In genomic region chr9:118563677-118564076, GRCh38 we compare ENCODE assay signal across 22 cellular contexts.
DNase-seq lines count a peak whose midpoint lies in the region; ATAC-seq, FAIRE-seq and TF ChIP-seq lines count a peak whose summit lies in the region.
"Had no signal": no experiment of that assay in that cellular context is flagged by ENCODE, and none has a peak within 500 bp of the region (broad histone marks: within the 10 kb centered on the region; RNA-seq: fewer than 3 reads in every experiment).

No MANE protein-coding gene starts in this region.

- H3K79me2 ChIP-seq in keratinocyte (ENCODE audit: control insufficient read depth, insufficient read depth, low read length), result no peaks in the 10 kb centered on the region

- no peaks in the 10 kb centered on the region for H3K9me1 ChIP-seq in keratinocyte (ENCODE audit: control insufficient read depth, extremely low read depth, insufficient read depth, low read length)

- peak; percentile 26 for DNase-seq in A172 (ENCODE audit: low spot score)
- DNase-seq in HCEC 1CT, result peak; percentile 62
- DNase-seq in bronchial epithelial cell (ENCODE audit: low read depth), result peak; percentile 66
- no peak for DNase-seq in keratinocyte (ENCODE audit: low read depth, low spot score)
- no peak for DNase-seq in COR-L47 (lab: John Stamatoyannopoulos, UW)
- DNase-seq in SW480 (ENCODE audit: low spot score), result no peak
- no peak for DNase-seq in stimulated activated naive CD4-positive, alpha-beta T cell treated with Interleukin-2 at 50 U/mL for 16 hours (lab: John Stamatoyannopoulos, UW)
- DNase-seq: 8988T; activated CD4-positive, alpha-beta T cell treated with anti-CD3 and anti-CD28 coated beads for 48 hours; cerebellar nuclear complex; effector CD4-positive, alpha-beta T cell; kidney glomerular epithelial cell; NCI-H1092 treated with DMSO at 0.1 percent for 48 hours; NCI-H2029 treated with DMSO at 0.1 percent for 48 hours; retina; stomach; T-helper 1 cell had no signal

- dilution Hi-C loops in keratinocyte (cut with MboI; ENCODE audit: extremely low pct_ligation_motif_present, low sequenced_read_pairs), result no loop called here

- H3K4me3 ChIP-seq in bronchial epithelial cell (ENCODE audit: low read depth, low read length) (no peak overlapping the region), keratinocyte (ENCODE audit: control insufficient read depth in 2 of 3, extremely low read depth in 1 of 3, insufficient read depth in 2 of 3, low read depth in 1 of 3, low read length in 3 of 3) (no peak overlapping the region)
- H3K4me3 ChIP-seq: ascending aorta, BLaER1, esophagus muscularis mucosa, stomach had no signal

- no peaks in the 10 kb centered on the region for H3K9me3 ChIP-seq in keratinocyte (ENCODE audit: control insufficient read depth, low read depth, low read length)
- H3K9me3 ChIP-seq: ascending aorta, BLaER1, esophagus muscularis mucosa, stomach had no signal

- no peak for FAIRE-seq in bronchial epithelial cell (lab: Jason Lieb, UNC)
- peak; percentile 56 for FAIRE-seq in keratinocyte (lab: Jason Lieb, UNC)
- FAIRE-seq: HepG2 had no signal

- H3K36me3 ChIP-seq in bronchial epithelial cell (ENCODE audit: control insufficient read depth, insufficient read depth, low read length) (no peaks in the 10 kb centered on the region), keratinocyte (ENCODE audit: control insufficient read depth in 2 of 2, extremely low read depth in 1 of 2, insufficient read depth in 2 of 2, low read length in 2 of 2) (no peaks in the 10 kb centered on the region)
- H3K36me3 ChIP-seq: ascending aorta, BLaER1, esophagus muscularis mucosa, stomach had no signal

- H3K4me1 ChIP-seq in keratinocyte (ENCODE audit: control insufficient read depth, extremely low read depth, insufficient read depth, low read length), result no peaks in the 10 kb centered on the region
- H3K4me1 ChIP-seq: ascending aorta, BLaER1, esophagus muscularis mucosa, stomach had no signal

- TF ChIP-seq CTCF in bronchial epithelial cell (IDR thresholded peaks at IDR 0.05; ENCODE audit: insufficient read depth, low read length, severe bottlenecking) (no peak), keratinocyte (optimal IDR thresholded peaks at IDR 0.05 in 1 of 3, IDR thresholded peaks at IDR 0.05 in 1 of 3, conservative IDR thresholded peaks at IDR 0.05 in 1 of 3; ENCODE audit: extremely low read depth in 1 of 3, insufficient read depth in 2 of 3, low read length in 3 of 3) (no peak)

- ATAC-seq in GM21447 (IDR thresholded peaks at IDR 0.05; ENCODE audit: unreplicated experiment), result no peak
- ATAC-seq: HepG2 had no signal

- H3K4me2 ChIP-seq in keratinocyte (ENCODE audit: control insufficient read depth, extremely low read depth, insufficient read depth, low read depth, low read length), result no peak overlapping the region
- H3K4me2 ChIP-seq: BLaER1 had no signal

- no peaks in the 10 kb centered on the region for H4K20me1 ChIP-seq in keratinocyte (ENCODE audit: control insufficient read depth, extremely low read depth, insufficient read depth, low read length)
- H4K20me1 ChIP-seq: BLaER1 had no signal

- peak overlapping the region; percentile 3 for H2AFZ ChIP-seq in keratinocyte (ENCODE audit: control insufficient read depth, low read length)

- no peak overlapping the region for H3K27ac ChIP-seq in keratinocyte (ENCODE audit: control insufficient read depth, insufficient read depth, low read length)
- H3K27ac ChIP-seq: ascending aorta, BLaER1, esophagus muscularis mucosa, stomach had no signal

- H3K27me3 ChIP-seq in bronchial epithelial cell (ENCODE audit: control insufficient read depth, insufficient read depth, low read length), result no peaks in the 10 kb centered on the region
- H3K27me3 ChIP-seq in keratinocyte (ENCODE audit: control insufficient read depth, extremely low read depth, insufficient read depth, low read length), result no peaks in the 10 kb centered on the region
- H3K27me3 ChIP-seq: ascending aorta, BLaER1, esophagus muscularis mucosa, stomach had no signal

- no peak overlapping the region for H3K9ac ChIP-seq in keratinocyte (ENCODE audit: control insufficient read depth, extremely low read depth, insufficient read depth, low read length)
- H3K9ac ChIP-seq: BLaER1 had no signal

Comparison
In these comparisons a context has a peak if more than half of its experiments do, and no peak if none do; other contexts are left out.
1. DNase-seq: peak in A172 (single experiment), HCEC 1CT (single experiment) and bronchial epithelial cell (single experiment); none in keratinocyte (single experiment), COR-L47 (single experiment), SW480 (single experiment) and stimulated activated naive CD4-positive, alpha-beta T cell treated with Interleukin-2 at 50 U/mL for 16 hours (single experiment).